ENCODE assay signal across 8 cellular contexts in genomic region chr21:28521932-28522826, GRCh38.
DNase-seq lines count a peak whose midpoint lies in the region; ATAC-seq and TF ChIP-seq lines count a peak whose summit lies in the region.

No MANE protein-coding gene starts in this region.

- H3K9me3 Mint-ChIP-seq in immature natural killer cell: no peaks in the 10 kb centered on the region

- no peak for ATAC-seq in GM21529 (IDR thresholded peaks at IDR 0.05; ENCODE audit: unreplicated experiment)

- no peak for TF ChIP-seq POLR2A in transverse colon (IDR thresholded peaks at IDR 0.05)

- peak overlapping the region in 4 of 6 donors; percentile 10 to 74 (median 28) for H3K27ac Mint-ChIP-seq in immature natural killer cell

- H3K4me1 ChIP-seq in transverse colon: peaks cover 0 to 2% (median 0%) of the 10 kb centered on the region in 4 donors

- peaks cover 0 to 1% (median 0%) of the 10 kb centered on the region in 3 donors for H3K27me3 Mint-ChIP-seq in immature natural killer cell (ENCODE audit: low read depth in 3 of 3)

- no peak overlapping the region for H3K4me3 ChIP-seq in AG04450 (ENCODE audit: low read depth, low read length)
- no peak overlapping the region for H3K4me3 ChIP-seq in transverse colon

- H3K27ac ChIP-seq in AG04450 (ENCODE audit: low read depth, low read length): no peak overlapping the region
- no peak overlapping the region for H3K27ac ChIP-seq in transverse colon

- no peaks in the 10 kb centered on the region for H3K36me3 Mint-ChIP-seq in immature natural killer cell

- 53 to 58% methylated on average over 9 to 10 of the region's 10 CpGs for WGBS in transverse colon (ENCODE audit: low coverage in 1 of 2), 2 donors

- H3K36me3 ChIP-seq in transverse colon: no peaks in the 10 kb centered on the region

- peaks cover 25 to 27% of the 10 kb centered on the region in 2 donors for H3K4me1 Mint-ChIP-seq in immature natural killer cell

- CTCF ChIA-PET in AG04450 (lab: Charles Lee): interaction anchor here (0.6 to 2.0 kb wide), 10 partner anchors 104 to 568 kb away, joined by 3 to 11 read pairs (median 4); no protein-coding TSS in a partner anchor

- intact Hi-C loops in transverse colon (cut with DNase I; ENCODE audit: low total_unique reads): no loop called here

- in situ Hi-C loops in transverse colon (cut with MboI; ENCODE audit: low pct_ligation_motif_present in 1 of 4, low pct_unique_long_range_greater_than_20kb in 1 of 4, low sequenced_read_pairs in 3 of 4): loop anchor here (10.0 to 25.0 kb wide), 4 partner anchors 213 to 440 kb away; no protein-coding TSS in a partner anchor

- H3K4me3 Mint-ChIP-seq in immature natural killer cell: peak overlapping the region; percentile 38 to 53 (median 48)

- POLR2A ChIA-PET in AG04450 (lab: Yijun Ruan, JAX): interaction anchor here (0.8 kb wide), 1 partner anchor 1678 kb away, joined by 3 read pairs; no protein-coding TSS in a partner anchor

- no peaks in the 10 kb centered on the region for H3K9me3 ChIP-seq in AG04450 (ENCODE audit: control insufficient read depth, insufficient read depth, low read length)
- H3K9me3 ChIP-seq in transverse colon: no peaks in the 10 kb centered on the region

- no peak for TF ChIP-seq EP300 in transverse colon (IDR thresholded peaks at IDR 0.05; ENCODE audit: low read depth)

- peak; percentile 77 for TF ChIP-seq CTCF in AG04450 (IDR thresholded peaks at IDR 0.05; ENCODE audit: low read depth, low read length)
- TF ChIP-seq CTCF in GM20000 (IDR thresholded peaks at IDR 0.05; ENCODE audit: extremely low read depth, missing control alignments): peak; percentile 22
- no peak for TF ChIP-seq CTCF in transverse colon (IDR thresholded peaks at IDR 0.05)

- DNase-seq in AG04450 (ENCODE audit: low read depth, low spot score) (peak; percentile 21), GM20000 (ENCODE audit: low spot score) (no peak), UCSD-AML1 (lab: John Stamatoyannopoulos, UW; ENCODE audit: unreplicated experiment) (peak; percentile 12), immature natural killer cell (peak; percentile 29 to 37 (median 36)), SIG-M5 treated with dmso at 0.1 percent for 504 hours (lab: John Stamatoyannopoulos, UW; ENCODE audit: unreplicated experiment) (no peak), NCI-H748 (lab: John Stamatoyannopoulos, UW; ENCODE audit: unreplicated experiment) (no peak), transverse colon (no peak)

- H3K27me3 ChIP-seq in AG04450 (ENCODE audit: control insufficient read depth, insufficient read depth, low read length) (no peaks in the 10 kb centered on the region), transverse colon (no peaks in the 10 kb centered on the region)

Comparison
In these comparisons a context has a peak if more than half of its experiments do, and no peak if none do; other contexts are left out.
1. DNase-seq: peak in AG04450 (single experiment), UCSD-AML1 (single experiment) and immature natural killer cell (3 of 3); none in GM20000 (single experiment), SIG-M5 treated with dmso at 0.1 percent for 504 hours (single experiment), NCI-H748 (single experiment) and transverse colon (single experiment).
2. CTCF ChIP-seq: peak in AG04450 (single experiment) and GM20000 (single experiment); none in transverse colon (0 of 5).